3 cellular contexts compared by ENCODE assay signal in genomic region chrX:136904067-136904466, GRCh38. TPM values are rescaled to one million over a fixed set of nuclear protein-coding genes. Genes with fewer than 3 reads are reported as not detected.
A peak's percentile ranks its signal among the peaks of the same experiment; 100 is the strongest.
DNase-seq lines count a peak whose midpoint lies in the region; ATAC-seq, FAIRE-seq and TF ChIP-seq lines count a peak whose summit lies in the region.
"Not testable (repeated sequence)": the region's sequence is repeated elsewhere in the genome, so short reads cannot be mapped to it uniquely, and the experiment has no call there.

No MANE protein-coding gene starts in this region.

- WGBS in A549 (ENCODE audit: missing lambda C conversion rate) = 39% methylated on average over 4 of the region's 4 CpGs
- WGBS in K562 (ENCODE audit: insufficient coverage, low coverage, missing lambda C conversion rate) = 76% methylated on average over 4 of the region's 4 CpGs
- 71 to 89% methylated on average over 4 of the region's 4 CpGs for WGBS in testis, 2 donors

- not testable (repeated sequence) for TF ChIP-seq CTCF in A549 (IDR thresholded peaks at IDR 0.05); K562 (IDR thresholded peaks at IDR 0.05 in 2 of 3, conservative IDR thresholded peaks at IDR 0.05 in 1 of 3; ENCODE audit: insufficient read depth in 2 of 3, low read depth in 1 of 3, low read length in 3 of 3); testis (IDR thresholded peaks at IDR 0.05)

- not testable (repeated sequence) for TF ChIP-seq POLR2A in A549 (IDR thresholded peaks at IDR 0.05; ENCODE audit: low read length); K562 (conservative IDR thresholded peaks at IDR 0.05); testis (IDR thresholded peaks at IDR 0.05)

- ATAC-seq in A549, K562: not testable (repeated sequence)

- not testable (repeated sequence) for BruUV-seq in K562 (replicated peaks; lab: Mats Ljungman, UMichigan)

- TF ChIP-seq RAD21 in A549 (conservative IDR thresholded peaks at IDR 0.05 in 1 of 2, IDR thresholded peaks at IDR 0.05 in 1 of 2); K562 (CRISPR knock-in tag; conservative IDR thresholded peaks at IDR 0.05 in 1 of 2, IDR thresholded peaks at IDR 0.05 in 1 of 2): not testable (repeated sequence)

- H3K9me1 ChIP-seq in K562 (ENCODE audit: control insufficient read depth, insufficient read depth, low read length) = not testable (repeated sequence)

- POLR2A ChIA-PET in A549 (lab: Yijun Ruan, JAX) = interaction anchor here (2.5 kb wide), 1 partner anchor 24 kb away, joined by 10 read pairs; the partner anchor contains the start of gene RBMX
- POLR2A ChIA-PET in K562 (lab: Yijun Ruan, JAX) = interaction anchor here (1.2 kb wide), 1 partner anchor 24 kb away, joined by 5 read pairs; the partner anchor contains the start of gene RBMX

- FAIRE-seq in A549 (lab: Jason Lieb, UNC); K562 (lab: Jason Lieb, UNC): not testable (repeated sequence)

- H3K4me3 ChIP-seq in A549, K562, testis: not testable (repeated sequence)

- H3K9ac ChIP-seq in K562 (ENCODE audit: insufficient read depth in 1 of 2, low read depth in 2 of 2, low read length in 2 of 2) = not testable (repeated sequence)

- not testable (repeated sequence) for H3K27ac ChIP-seq in A549; K562 (ENCODE audit: extremely low read depth, low read depth, low read length); testis

- in situ Hi-C loops in K562 (cut with MboI) = not testable (repeated sequence)

- H3K4me1 ChIP-seq in A549, testis: not testable (repeated sequence)
- H3K4me1 ChIP-seq in K562 (replicated peaks in 1 of 2; ENCODE audit: control insufficient read depth in 2 of 2, insufficient read depth in 2 of 2, low read length in 2 of 2) = peaks cover 5 to 16% of the 10 kb centered on the region in 2 experiments

- H3K27me3 ChIP-seq in K562 (ENCODE audit: control insufficient read depth in 2 of 2, insufficient read depth in 2 of 2, low read length in 2 of 2); testis: not testable (repeated sequence)

- H3K9me3 ChIP-seq in A549; K562 (replicated peaks; ENCODE audit: control insufficient read depth, insufficient read depth, low read depth, low read length); testis: not testable (repeated sequence)

- CTCF ChIA-PET in A549 (lab: Yijun Ruan, JAX) = interaction anchor here (1.6 kb wide), 1 partner anchor 21 kb away, joined by 4 read pairs; no protein-coding TSS in a partner anchor
- CTCF ChIA-PET in K562 (lab: Yijun Ruan, JAX; ENCODE audit: low intra/inter-chr PET ratio) = not testable (repeated sequence)

- intact Hi-C loops in K562 (cut with micrococcal nuclease); testis (cut with DNase I; ENCODE audit: low total_unique reads): not testable (repeated sequence)

- not testable (repeated sequence) for H3K36me3 ChIP-seq in K562 (ENCODE audit: control insufficient read depth, insufficient read depth, low read length); testis (ENCODE audit: low read depth, missing control alignments)

- not testable (repeated sequence) for H3K4me2 ChIP-seq in A549; K562 (ENCODE audit: insufficient read depth, low read length)

- DNase-seq in A549 (ENCODE audit: low read depth in 1 of 2, low spot score in 1 of 2); K562 (ENCODE audit: extremely low read depth in 1 of 4, low spot score in 3 of 4): not testable (repeated sequence)
- DNase-seq in testis = peak; percentile 21

- not testable (repeated sequence) for H4K20me1 ChIP-seq in K562 (replicated peaks; ENCODE audit: control insufficient read depth, insufficient read depth, low read length)

- H3K79me2 ChIP-seq in K562 (ENCODE audit: control insufficient read depth, insufficient read depth, low read length) = not testable (repeated sequence)

- not testable (repeated sequence) for TF ChIP-seq EP300 in A549 (IDR thresholded peaks at IDR 0.05); K562 (IDR thresholded peaks at IDR 0.05; ENCODE audit: low read length)

- not testable (repeated sequence) for H2AFZ ChIP-seq in K562 (ENCODE audit: low read depth, low read length)

TF ChIP-seq in A549, 52 proteins besides CTCF, POLR2A, EP300 and RAD21:
- peak; percentile 8 for TF ChIP-seq MAFK (IDR thresholded peaks at IDR 0.05; ENCODE audit: partially characterized antibody)
TF ChIP-seq in A549: peak in this region for 1; not testable (repeated sequence) for 51.

TF ChIP-seq in K562, 482 proteins besides CTCF, POLR2A, EP300 and RAD21:
- 0 out of 2 replicates have a peak, but pooled peaks have one; percentile 7 for TF ChIP-seq C11orf30 (IDR thresholded peaks at IDR 0.05; ENCODE audit: low read depth)
- peak; percentile 34; the same call in 1 of the 2 replicates for TF ChIP-seq CC2D1A (IDR thresholded peaks at IDR 0.05)
- TF ChIP-seq CHAMP1 (IDR thresholded peaks at IDR 0.05) = peak; percentile 31; the same call in 1 of the 2 replicates
- peak; percentile 15 for TF ChIP-seq NFYB (IDR thresholded peaks at IDR 0.05; ENCODE audit: extremely low read depth, insufficient read length)
- TF ChIP-seq ASH1L (IDR thresholded peaks at IDR 0.05; ENCODE audit: borderline replicate concordance, low read depth, partially characterized antibody) = peak; percentile 59
- peak; percentile 72 for TF ChIP-seq ZNF316 (IDR thresholded peaks at IDR 0.05)
- 0 out of 2 replicates have a peak, but pooled peaks have one; percentile 6 for TF ChIP-seq MAFG (tag; conservative IDR thresholded peaks at IDR 0.05)
TF ChIP-seq in K562: peak in this region for 7; not testable (repeated sequence) for 475.

RNA-seq across cellular contexts. Expression of gene RBMX, which starts 23.5 kb away (rescaled TPM):
- polyA plus RNA-seq in A549 (2011; rRNA removed) (220 and 278 TPM in 2 replicates), A549 (2017; fragmentation: RNase III; extraction: RNeasy Plus Mini Kit Qiagen cat#74134 plus additional on column Dnase treatment) (333 to 337 TPM (median 337 TPM) in 3 replicates), K562 (2011; rRNA removed) (461 and 523 TPM in 2 replicates), K562 (2014; fragmentation: Illumina TruSeq; extraction: Trizol) (534 and 616 TPM in 2 replicates), K562 (2014; fragmentation: Nextera tagmentation; extraction: Ambion mirVana) (100 to 1,000 TPM; 468 to 638 TPM), K562 (2014; rRNA removed) (352 and 405 TPM in 2 replicates), testis (ENCODE audit: insufficient read depth, low read depth, low replicate concordance) (106 TPM)
- 131 and 141 TPM in 2 replicates for polyA plus RNA-seq in A549 (2012; cell fraction: cytosol; rRNA removed)
- 114 and 217 TPM in 2 replicates for polyA plus RNA-seq in A549 (2012; cell fraction: nucleus; rRNA removed)
- polyA minus RNA-seq in A549 (2011; rRNA and poly(A)+ RNA removed) = 117 TPM in 2 replicates
- 379 and 688 TPM in 2 replicates for total RNA-seq in K562 (2011; cell fraction: chromatin; rRNA removed; ENCODE audit: low replicate concordance)
- total RNA-seq in K562 (2011; cell fraction: nucleolus; rRNA removed) = 193 and 197 TPM in 2 replicates
- total RNA-seq in K562 (2011; cell fraction: nucleoplasm; rRNA removed) = 341 and 464 TPM in 2 replicates
- total RNA-seq in K562 (2014; rRNA removed) (475 and 540 TPM in 2 replicates), K562 (2014; rRNA removed; fragmentation: Illumina TruSeq; extraction: Trizol) (671 and 744 TPM in 2 replicates), K562 (2015; rRNA removed; fragmentation: Illumina TruSeq; extraction: Trizol) (587 and 622 TPM in 2 replicates), K562 (2021) (421 and 459 TPM in 2 replicates), testis (100 to 1,000 TPM; 135 to 164 TPM)
- polyA plus RNA-seq in K562 (2011; cell fraction: cytosol; rRNA removed) = 199 and 265 TPM in 2 replicates
- polyA plus RNA-seq in K562 (2011; cell fraction: nucleus; rRNA removed) = 464 and 535 TPM in 2 replicates
- polyA plus RNA-seq in K562 (2012) = 368 and 402 TPM in 2 replicates
- 441 and 529 TPM in 2 replicates for polyA minus RNA-seq in K562 (2011; rRNA and poly(A)+ RNA removed)
- polyA minus RNA-seq in K562 (2011; cell fraction: cytosol; rRNA and poly(A)+ RNA removed) = 333 and 352 TPM in 2 replicates
- 173 and 327 TPM in 2 replicates for polyA minus RNA-seq in K562 (2011; cell fraction: nucleus; rRNA and poly(A)+ RNA removed)
